Comparison of ENCODE assay signal across 8 cellular contexts in genomic region chr7:149459201-149459539, GRCh38. TPM values are rescaled to one million over a fixed set of nuclear protein-coding genes. Genes with fewer than 3 reads are reported as not detected.
A peak's percentile ranks its signal among the peaks of the same experiment; 100 is the strongest.
DNase-seq lines count a peak whose midpoint lies in the region; ATAC-seq and TF ChIP-seq lines count a peak whose summit lies in the region.

No MANE protein-coding gene starts in this region.

- TF ChIP-seq CTCF in GM12865 (IDR thresholded peaks at IDR 0.05; ENCODE audit: insufficient read depth, low read depth, low read length, missing control alignments) (no peak), RWPE2 (IDR thresholded peaks at IDR 0.05; ENCODE audit: poor library complexity, severe bottlenecking) (no peak), fibroblast of the aortic adventitia (IDR thresholded peaks at IDR 0.05; ENCODE audit: insufficient read depth, low read length) (no peak), retinal pigment epithelial cell (conservative IDR thresholded peaks at IDR 0.05; ENCODE audit: low read depth, low read length) (no peak)

- peaks cover 28% of the 10 kb centered on the region for H3K36me3 ChIP-seq in RWPE2 (ENCODE audit: low read depth)

- no peak for ATAC-seq in RWPE2 (ENCODE audit: low read depth)
- ATAC-seq in GM19397 (IDR thresholded peaks at IDR 0.05; ENCODE audit: unreplicated experiment), result no peak
- ATAC-seq in GM18873 (IDR thresholded peaks at IDR 0.05; ENCODE audit: low FRiP score, unreplicated experiment), result no peak

- H3K27me3 ChIP-seq in RWPE2 (ENCODE audit: insufficient read depth, poor library complexity, severe bottlenecking), result no peaks in the 10 kb centered on the region

- peak overlapping the region; percentile 56 for H3K4me3 ChIP-seq in GM12865 (ENCODE audit: low read depth, low read length)
- peak overlapping the region; percentile 95 for H3K4me3 ChIP-seq in RWPE2 (ENCODE audit: severe bottlenecking)
- peak overlapping the region; percentile 72 for H3K4me3 ChIP-seq in fibroblast of the aortic adventitia (ENCODE audit: low read depth, low read length)
- H3K4me3 ChIP-seq in retinal pigment epithelial cell (ENCODE audit: low read length), result peak overlapping the region; percentile 48

- no peaks in the 10 kb centered on the region for H3K9me3 ChIP-seq in RWPE2 (ENCODE audit: severe bottlenecking)

- DNase-seq in GM12865 (ENCODE audit: low read depth) (no peak), RWPE2 (ENCODE audit: low spot score) (no peak), fibroblast of the aortic adventitia (ENCODE audit: low read depth) (no peak), retinal pigment epithelial cell (ENCODE audit: low read depth) (no peak), NOMO-1 (lab: John Stamatoyannopoulos, UW; ENCODE audit: unreplicated experiment in 2 of 2) (no peak), HuH-7.5 (ENCODE audit: low spot score) (no peak)

- H3K4me1 ChIP-seq in RWPE2 (ENCODE audit: insufficient read depth, poor library complexity, severe bottlenecking), result peaks cover 4% of the 10 kb centered on the region

- peak overlapping the region; percentile 20 for H3K27ac ChIP-seq in RWPE2 (ENCODE audit: poor library complexity, severe bottlenecking)

RNA-seq across cellular contexts. Expression of gene ZNF777, which starts 1.7 kb away (rescaled TPM):
- 7.0 and 7.2 TPM in 2 replicates for total RNA-seq in fibroblast of the aortic adventitia (ENCODE audit: low replicate concordance)

RNA-seq across cellular contexts. Expression of gene ZNF746, which starts 38.4 kb away (rescaled TPM):
- 13.2 and 16.0 TPM in 2 replicates for total RNA-seq in fibroblast of the aortic adventitia (ENCODE audit: low replicate concordance)
